In genomic region chr17:59155439-59156177, GRCh38 we compare ENCODE assay signal across 9 cellular contexts. TPM values are rescaled to one million over a fixed set of nuclear protein-coding genes. Genes with fewer than 3 reads are reported as not detected.
A peak's percentile ranks its signal among the peaks of the same experiment; 100 is the strongest.
DNase-seq lines count a peak whose midpoint lies in the region; ATAC-seq and TF ChIP-seq lines count a peak whose summit lies in the region.
"Had no signal": no experiment of that assay in that cellular context is flagged by ENCODE, and none has a peak within 500 bp of the region (broad histone marks: within the 10 kb centered on the region; RNA-seq: fewer than 3 reads in every experiment).

TSS of gene PRR11 (plus strand) at chr17:59155746. CDS start at chr17:59169753, 14,007 bp downstream.

- TF ChIP-seq CTCF in CD8-positive, alpha-beta T cell (IDR thresholded peaks at IDR 0.05): no peak

- POLR2A ChIA-PET in CD8-positive, alpha-beta T cell (lab: Charles Lee): interaction anchor here (0.7 to 2.8 kb wide), 9 partner anchors 8 to 1277 kb away, joined by 3 to 15 read pairs (median 4); partner anchors contain the start of genes CLTC, DHX40, GDPD1 and SMG8

- peaks cover 5% of the 10 kb centered on the region for H3K36me3 Mint-ChIP-seq in CD8-positive, alpha-beta T cell

- no peaks in the 10 kb centered on the region for H3K36me3 ChIP-seq in CD8-positive, alpha-beta T cell (ENCODE audit: insufficient read depth, low read length)

- peak within 1 kb of the TSS; percentile 62 for H3K27ac ChIP-seq in CD8-positive, alpha-beta T cell (ENCODE audit: low read depth, low read length)

- H3K27me3 Mint-ChIP-seq in CD8-positive, alpha-beta T cell (ENCODE audit: low read depth): no peaks in the 10 kb centered on the region
- H3K27me3 Mint-ChIP-seq: stimulated activated naive CD8-positive, alpha-beta T cell treated with anti-CD3 and anti-CD28 coated beads, Interleukin-15, Interleukin-2, amounts not matched to agents 100 ng/mL and 50 ng/mL, for 24 hours had no signal

- peaks cover 15% of the 10 kb centered on the region for H3K4me1 ChIP-seq in CD8-positive, alpha-beta T cell (ENCODE audit: insufficient read depth, low read length)

- peaks cover 28% of the 10 kb centered on the region for H3K4me1 Mint-ChIP-seq in CD8-positive, alpha-beta T cell (ENCODE audit: low read depth)

- CTCF ChIA-PET in CD8-positive, alpha-beta T cell (lab: Charles Lee): interaction anchor here (1.4 kb wide), 1 partner anchor 155 kb away, joined by 3 read pairs; no protein-coding TSS in a partner anchor

- no peaks in the 10 kb centered on the region for H3K27me3 ChIP-seq in CD8-positive, alpha-beta T cell (ENCODE audit: insufficient read depth, low read length)

- no peak within 1 kb of the TSS for H3K4me3 Mint-ChIP-seq in CD8-positive, alpha-beta T cell
- H3K4me3 Mint-ChIP-seq: stimulated activated naive CD8-positive, alpha-beta T cell treated with anti-CD3 and anti-CD28 coated beads, Interleukin-15, Interleukin-2, amounts not matched to agents 100 ng/mL and 50 ng/mL, for 24 hours had no signal

- intact Hi-C loops in CD8-positive, alpha-beta T cell (cut with DNase I, micrococcal nuclease): loop anchor here (1.0 to 10.0 kb wide), 8 partner anchors 49 to 801 kb away; partner anchors contain the start of genes GDPD1 (in 2 of the 2), TRIM37 (in 2 of the 2), PTRH2 (in 1 of the 2) and SMG8 (in 1 of the 2)

- no peaks in the 10 kb centered on the region for H3K9me3 Mint-ChIP-seq in CD8-positive, alpha-beta T cell
- H3K9me3 Mint-ChIP-seq: stimulated activated naive CD8-positive, alpha-beta T cell treated with anti-CD3 and anti-CD28 coated beads, Interleukin-15, Interleukin-2, amounts not matched to agents 100 ng/mL and 50 ng/mL, for 24 hours had no signal

- H3K4me3 ChIP-seq in CD8-positive, alpha-beta T cell (ENCODE audit: low read depth, low read length): peak within 1 kb of the TSS; percentile 95

- H3K27ac Mint-ChIP-seq in CD8-positive, alpha-beta T cell: no peak within 1 kb of the TSS
- H3K27ac Mint-ChIP-seq: stimulated activated naive CD8-positive, alpha-beta T cell treated with anti-CD3 and anti-CD28 coated beads, Interleukin-15, Interleukin-2, amounts not matched to agents 100 ng/mL and 50 ng/mL, for 24 hours had no signal

- in situ Hi-C loops in endometrial microvascular endothelial cells (cut with HindIII; ENCODE audit: inconsistent ontology term, low pct_unique_long_range_greater_than_20kb, low sequenced_read_pairs): no loop called here

- peak; percentile 85 for ATAC-seq in CD8-positive, alpha-beta T cell
- ATAC-seq in GM19438 (IDR thresholded peaks at IDR 0.05; ENCODE audit: low read depth, unreplicated experiment): peak; percentile 89
- peak; percentile 70 for ATAC-seq in HG03558 (IDR thresholded peaks at IDR 0.05; ENCODE audit: extremely low read depth, unreplicated experiment)

- H3K9me3 ChIP-seq in CD8-positive, alpha-beta T cell (ENCODE audit: low read length): no peaks in the 10 kb centered on the region

- peak; percentile 82 to 97 (median 87) for DNase-seq in CD8-positive, alpha-beta T cell
- peak; percentile 100 for DNase-seq in NOMO-1 treated with DMSO at 0.1 percent for 48 hours (lab: John Stamatoyannopoulos, UW; ENCODE audit: unreplicated experiment)
- DNase-seq in activated CD8-positive, alpha-beta memory T cell treated with anti-CD3 and anti-CD28 coated beads for 4 hours (ENCODE audit: low read depth in 2 of 2): peak; percentile 84 to 90
- DNase-seq in mesenteric fat pad (ENCODE audit: low spot score): peak; percentile 93
- DNase-seq in stimulated activated CD8-positive, alpha-beta memory T cell treated with anti-CD3 and anti-CD28 coated beads, Interleukin-2, amount 100 ng/mL, for 1 hour (ENCODE audit: low read depth in 2 of 2): peak; percentile 76 to 79

RNA-seq across cellular contexts. Expression of gene PRR11, which starts in this region (rescaled TPM):
- total RNA-seq in CD8-positive, alpha-beta T cell: under 1 TPM; 0.30 to 0.69 TPM
- total RNA-seq in endometrial microvascular endothelial cells (ENCODE audit: inconsistent ontology term): 54.0 TPM
- total RNA-seq in mesenteric fat pad: 2.9 TPM

Comparison
In these comparisons a context has a peak if more than half of its experiments do, and no peak if none do; other contexts are left out.
1. Peak in every context shown above with its lines: DNase-seq, ATAC-seq, H3K4me3 ChIP-seq and H3K27ac ChIP-seq.
2. RNA of gene PRR11 (total RNA-seq): 54.0 TPM in endometrial microvascular endothelial cells (single experiment); 2.9 TPM in mesenteric fat pad (single experiment) and 0.30 to 0.69 TPM in CD8-positive, alpha-beta T cell; every median in the first group is over 10 times any median in the second.
3. Peak in DNase-seq, ATAC-seq, H3K4me3 ChIP-seq and H3K27ac ChIP-seq in CD8-positive, alpha-beta T cell; RNA of the gene not detected or under 1 TPM.